23 cellular contexts compared by ENCODE assay signal in genomic region chrX:101025126-101025525, GRCh38. TPM values are rescaled to one million over a fixed set of nuclear protein-coding genes. Genes with fewer than 3 reads are reported as not detected.
"Had no signal": no experiment of that assay in that cellular context is flagged by ENCODE, and none has a peak within 500 bp of the region (broad histone marks: within the 10 kb centered on the region; RNA-seq: fewer than 3 reads in every experiment).

No MANE protein-coding gene starts in this region.

- H3K4me1 ChIP-seq: adrenal gland, esophagus squamous epithelium, left ventricle myocardium inferior, testis, upper lobe of left lung had no signal

- H3K27me3 ChIP-seq: adrenal gland, esophagus squamous epithelium, testis, upper lobe of left lung had no signal

- ATAC-seq: activated naive CD4-positive, alpha-beta T cell treated with anti-CD3 and anti-CD28 coated beads, Interleukin-2, amount 50 U/mL, for 72 hours; activated T-cell treated with anti-CD3 and anti-CD28 coated beads, Interleukin-2, amount 50 U/mL, for 72 hours; mucosa of descending colon had no signal

- DNase-seq: activated CD4-positive, alpha-beta T cell treated with anti-CD3 and anti-CD28 coated beads, Interleukin-2, amount 10 ng/mL, durations not matched to agents 7 days and 5 days; activated CD8-positive, alpha-beta memory T cell treated with anti-CD3 and anti-CD28 coated beads, Interleukin-2, amount 50 U/mL, for 4 hours; activated gamma-delta T cell treated with Interleukin-2 at 50 U/mL for 16 hours; activated T-cell treated with anti-CD3 and anti-CD28 coated beads, Interleukin-2, amount 50 U/mL, for 72 hours; adrenal gland; effector memory CD4-positive, alpha-beta T cell; esophagus squamous epithelium; foreskin melanocyte; kidney glomerular epithelial cell; left ventricle myocardium inferior; mucosa of descending colon; naive B cell; stimulated activated CD4-positive, alpha-beta T cell treated with anti-CD3 and anti-CD28 coated beads, Interleukin-12 subunit alpha, Interleukin-12 subunit beta, amount 100 ng/mL, for 4 hours; T-helper 1 cell; T1000; testis; upper lobe of left lung had no signal

- H3K4me3 ChIP-seq: adrenal gland, esophagus squamous epithelium, left ventricle myocardium inferior, mucosa of descending colon, testis, upper lobe of left lung had no signal

- H3K36me3 ChIP-seq: adrenal gland had no signal

- H3K9me3 ChIP-seq: adrenal gland, esophagus squamous epithelium, left ventricle myocardium inferior, mucosa of descending colon, testis, upper lobe of left lung had no signal

- H3K27ac ChIP-seq: adrenal gland, esophagus squamous epithelium, left ventricle myocardium inferior, testis, upper lobe of left lung had no signal

RNA-seq across cellular contexts. Expression of gene TMEM35A, which starts 53.6 kb away (rescaled TPM):
- total RNA-seq: activated CD4-positive, alpha-beta T cell treated with anti-CD3 and anti-CD28 coated beads, Interleukin-2, amount 10 ng/mL, durations not matched to agents 7 days and 5 days; activated naive CD4-positive, alpha-beta T cell treated with anti-CD3 and anti-CD28 coated beads, Interleukin-2, amount 50 U/mL, for 72 hours; bronchial epithelial cell; left ventricle myocardium inferior had no signal

RNA-seq across cellular contexts. Expression of gene ARL13A, which starts 55.6 kb away (rescaled TPM):
- total RNA-seq: activated CD4-positive, alpha-beta T cell treated with anti-CD3 and anti-CD28 coated beads, Interleukin-2, amount 10 ng/mL, durations not matched to agents 7 days and 5 days; activated naive CD4-positive, alpha-beta T cell treated with anti-CD3 and anti-CD28 coated beads, Interleukin-2, amount 50 U/mL, for 72 hours; activated T-cell treated with anti-CD3 and anti-CD28 coated beads, Interleukin-2, amount 50 U/mL, for 72 hours; adrenal gland; bronchial epithelial cell; cerebellum; esophagus squamous epithelium; left ventricle myocardium inferior; mucosa of descending colon; neural crest cell; omental fat pad; posterior vena cava; upper lobe of left lung had no signal
